In the genomic region with DNA sequence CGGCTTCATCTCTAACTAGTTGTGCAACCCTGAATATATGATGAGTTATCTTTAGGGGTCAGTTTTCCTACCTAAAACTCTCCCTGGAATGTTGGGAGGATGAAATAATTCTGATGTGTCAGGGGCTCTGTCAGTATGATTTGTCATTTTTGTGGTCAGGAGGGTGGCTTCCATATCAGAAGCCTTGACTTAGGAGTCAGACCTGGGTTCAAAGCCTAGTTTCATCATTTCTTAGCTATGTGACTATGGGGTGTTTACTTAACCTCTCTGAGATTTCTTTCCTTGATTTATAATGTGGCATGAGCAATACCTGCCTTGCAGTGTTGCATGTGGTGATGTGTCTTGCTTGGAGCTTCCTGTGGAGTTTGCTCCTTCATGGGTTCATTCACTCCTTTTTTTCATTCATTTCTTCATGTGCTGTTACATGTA, we compare ENCODE assay signal across 9 cellular contexts.
A peak's percentile ranks its signal among the peaks of the same experiment; 100 is the strongest.
DNase-seq lines count a peak whose midpoint lies in the region; ATAC-seq and TF ChIP-seq lines count a peak whose summit lies in the region.
"Had no signal": no experiment of that assay in that cellular context is flagged by ENCODE, and none has a peak within 500 bp of the region (broad histone marks: within the 10 kb centered on the region; RNA-seq: fewer than 3 reads in every experiment).

No MANE protein-coding gene starts in this region.

- 82 to 100% (median 97%) methylated on average over 1 of the region's 1 CpG for WGBS in adrenal gland, 4 donors

- no peak overlapping the region for H3K4me2 ChIP-seq in GM23338

- no peaks in the 10 kb centered on the region for H3K9me3 ChIP-seq in adrenal gland (replicated peaks in 1 of 3)
- H3K9me3 ChIP-seq: right lobe of liver had no signal

- H3K27ac Mint-ChIP-seq in stimulated activated naive CD8-positive, alpha-beta T cell treated with anti-CD3 and anti-CD28 coated beads, Interleukin-15, Interleukin-2, amounts not matched to agents 100 ng/mL and 50 ng/mL, for 24 hours, result peak overlapping the region; percentile 67
- peak overlapping the region; percentile 94 for H3K27ac Mint-ChIP-seq in memory B cell
- no peak overlapping the region for H3K27ac Mint-ChIP-seq in GM23338

- intact Hi-C loops in adrenal gland (cut with DNase I), result no loop called here
- intact Hi-C loops in posterior vena cava (cut with DNase I), result no loop called here

- ATAC-seq in stimulated activated naive CD8-positive, alpha-beta T cell treated with anti-CD3 and anti-CD28 coated beads, Interleukin-15, Interleukin-2, amounts not matched to agents 100 U/mL and 50 U/mL, for 24 hours, result no peak
- ATAC-seq in memory B cell (ENCODE audit: low read depth), result no peak
- ATAC-seq in GM21717 (IDR thresholded peaks at IDR 0.05; ENCODE audit: unreplicated experiment), result no peak
- no peak for ATAC-seq in GM23338

- H3K36me3 Mint-ChIP-seq in stimulated activated naive CD8-positive, alpha-beta T cell treated with anti-CD3 and anti-CD28 coated beads, Interleukin-15, Interleukin-2, amounts not matched to agents 100 ng/mL and 50 ng/mL, for 24 hours (ENCODE audit: low read depth), result peaks cover 21% of the 10 kb centered on the region
- H3K36me3 Mint-ChIP-seq in memory B cell (peaks cover 15% of the 10 kb centered on the region), GM23338 (ENCODE audit: low read depth) (peaks cover 4% of the 10 kb centered on the region; the same call in 1 of the 3 replicates)

- H2AFZ ChIP-seq in GM23338, result no peak overlapping the region

- H3K9me2 ChIP-seq in GM23338 (ENCODE audit: insufficient read depth), result no peaks in the 10 kb centered on the region

- TF ChIP-seq CTCF in adrenal gland (IDR thresholded peaks at IDR 0.05) (no peak), GM23338 (conservative IDR thresholded peaks at IDR 0.05; ENCODE audit: low read depth in 2 of 2) (no peak)

- H3K27ac ChIP-seq in adrenal gland (peak overlapping the region; percentile 30 to 91 (median 57)), GM23338 (ENCODE audit: low read depth) (no peak overlapping the region)

- H3K4me3 Mint-ChIP-seq in stimulated activated naive CD8-positive, alpha-beta T cell treated with anti-CD3 and anti-CD28 coated beads, Interleukin-15, Interleukin-2, amounts not matched to agents 100 ng/mL and 50 ng/mL, for 24 hours, result peak overlapping the region; percentile 14
- H3K4me3 Mint-ChIP-seq in memory B cell (peak overlapping the region; percentile 21), GM23338 (no peak overlapping the region)

- H3K27me3 Mint-ChIP-seq in stimulated activated naive CD8-positive, alpha-beta T cell treated with anti-CD3 and anti-CD28 coated beads, Interleukin-15, Interleukin-2, amounts not matched to agents 100 ng/mL and 50 ng/mL, for 24 hours, result no peaks in the 10 kb centered on the region
- H3K27me3 Mint-ChIP-seq in memory B cell (no peaks in the 10 kb centered on the region), GM23338 (ENCODE audit: insufficient read depth, low read depth, poor library complexity) (peaks cover 4% of the 10 kb centered on the region)

- no peaks in the 10 kb centered on the region for H3K9me3 Mint-ChIP-seq in stimulated activated naive CD8-positive, alpha-beta T cell treated with anti-CD3 and anti-CD28 coated beads, Interleukin-15, Interleukin-2, amounts not matched to agents 100 ng/mL and 50 ng/mL, for 24 hours
- H3K9me3 Mint-ChIP-seq in memory B cell, result no peaks in the 10 kb centered on the region
- no peaks in the 10 kb centered on the region for H3K9me3 Mint-ChIP-seq in GM23338

- H3K27me3 ChIP-seq in adrenal gland (no peaks in the 10 kb centered on the region), GM23338 (ENCODE audit: insufficient read depth) (no peaks in the 10 kb centered on the region)
- H3K27me3 ChIP-seq: right lobe of liver had no signal

- peaks cover 16 to 49% of the 10 kb centered on the region in 2 donors for H3K4me1 ChIP-seq in adrenal gland (replicated peaks in 1 of 2)
- H3K4me1 ChIP-seq in GM23338 (ENCODE audit: insufficient read depth), result peaks cover 15% of the 10 kb centered on the region; the same call in 1 of the 2 replicates
- H3K4me1 ChIP-seq: right lobe of liver had no signal

- no peak for DNase-seq in stimulated activated naive CD8-positive, alpha-beta T cell treated with anti-CD3 and anti-CD28 coated beads, Interleukin-15, Interleukin-2, amounts not matched to agents 100 U/mL and 50 U/mL, for 24 hours
- DNase-seq in adrenal gland (no peak), memory B cell (ENCODE audit: low spot score in 2 of 2) (no peak), GDM1 (lab: John Stamatoyannopoulos, UW) (no peak), posterior vena cava (ENCODE audit: low spot score) (no peak), GM23338 (ENCODE audit: low spot score) (no peak)

- TF ChIP-seq POLR2A in adrenal gland (IDR thresholded peaks at IDR 0.05), result no peak

- H4K20me1 ChIP-seq in GM23338 (replicated peaks; ENCODE audit: insufficient read depth), result no peaks in the 10 kb centered on the region

- H3K4me1 Mint-ChIP-seq in stimulated activated naive CD8-positive, alpha-beta T cell treated with anti-CD3 and anti-CD28 coated beads, Interleukin-15, Interleukin-2, amounts not matched to agents 100 ng/mL and 50 ng/mL, for 24 hours (ENCODE audit: low read depth), result peaks cover 63% of the 10 kb centered on the region
- H3K4me1 Mint-ChIP-seq in memory B cell, result peaks cover 50% of the 10 kb centered on the region
- peaks cover 24% of the 10 kb centered on the region for H3K4me1 Mint-ChIP-seq in GM23338

- H3K36me3 ChIP-seq in adrenal gland (replicated peaks in 1 of 2) (no peaks in the 10 kb centered on the region), GM23338 (ENCODE audit: insufficient read depth) (no peaks in the 10 kb centered on the region)
- H3K36me3 ChIP-seq: right lobe of liver had no signal

- no peaks in the 10 kb centered on the region for H3F3A ChIP-seq in GM23338 (replicated peaks; ENCODE audit: low read depth)

- H3K4me3 ChIP-seq in adrenal gland (peak overlapping the region in 1 of 4 donors; percentile 35), GM23338 (no peak overlapping the region)
- H3K4me3 ChIP-seq: right lobe of liver had no signal

- no peaks in the 10 kb centered on the region for H3K79me2 ChIP-seq in GM23338 (replicated peaks; ENCODE audit: insufficient read depth)

TF ChIP-seq in GM23338, 12 proteins besides CTCF, POLR2A, EP300 and RAD21:
- TF ChIP-seq, protein P1, sequence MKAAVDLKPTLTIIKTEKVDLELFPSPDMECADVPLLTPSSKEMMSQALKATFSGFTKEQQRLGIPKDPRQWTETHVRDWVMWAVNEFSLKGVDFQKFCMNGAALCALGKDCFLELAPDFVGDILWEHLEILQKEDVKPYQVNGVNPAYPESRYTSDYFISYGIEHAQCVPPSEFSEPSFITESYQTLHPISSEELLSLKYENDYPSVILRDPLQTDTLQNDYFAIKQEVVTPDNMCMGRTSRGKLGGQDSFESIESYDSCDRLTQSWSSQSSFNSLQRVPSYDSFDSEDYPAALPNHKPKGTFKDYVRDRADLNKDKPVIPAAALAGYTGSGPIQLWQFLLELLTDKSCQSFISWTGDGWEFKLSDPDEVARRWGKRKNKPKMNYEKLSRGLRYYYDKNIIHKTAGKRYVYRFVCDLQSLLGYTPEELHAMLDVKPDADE (IDR thresholded peaks at IDR 0.05), result no peak
